In the genomic region with DNA sequence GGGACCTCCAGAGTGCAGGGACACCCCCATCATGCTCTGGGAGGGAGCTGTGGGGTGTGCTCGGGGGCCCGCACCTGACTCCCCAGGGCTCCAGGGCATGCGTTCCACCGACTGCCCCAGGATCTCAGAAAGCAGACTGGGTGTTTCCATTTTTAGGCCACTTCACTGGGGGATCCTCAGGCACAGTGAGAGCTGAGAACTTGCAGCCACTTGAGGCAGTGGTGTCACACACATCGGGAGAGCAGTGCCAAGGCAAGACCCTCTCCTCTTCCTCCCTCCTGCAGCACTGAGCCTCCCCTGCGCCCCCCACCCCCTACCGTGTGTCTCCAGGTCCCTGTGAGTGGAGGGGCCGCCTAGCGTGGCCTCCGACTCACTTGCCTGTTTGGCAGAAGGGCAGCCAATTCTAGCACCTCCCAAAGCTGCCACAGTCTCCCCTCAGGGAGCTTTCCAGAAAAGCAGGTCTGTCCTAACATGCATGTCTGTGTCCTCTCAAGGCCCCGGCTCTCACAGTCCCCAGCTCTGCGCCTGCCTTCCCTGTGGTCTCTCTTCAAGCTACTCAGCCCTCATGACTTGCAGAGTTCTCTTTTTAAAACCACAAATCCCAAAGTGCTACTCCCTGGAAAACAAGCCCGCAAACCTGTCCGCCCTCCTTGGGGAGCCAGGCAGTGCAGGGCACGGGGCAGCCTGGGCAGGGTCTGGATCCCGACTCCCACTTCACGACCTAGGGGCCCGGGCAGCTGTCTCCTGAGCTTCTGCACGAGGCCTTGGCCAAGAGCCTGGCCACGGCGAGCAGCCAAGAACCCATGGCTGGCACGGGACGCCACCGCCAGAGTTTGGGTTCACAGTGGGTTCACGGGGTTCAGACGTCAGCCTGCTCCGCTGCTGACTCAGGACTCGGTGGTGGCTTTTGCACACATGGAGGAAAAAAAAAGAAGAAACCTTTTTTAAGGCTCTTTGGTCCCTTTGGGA, we compare ENCODE assay signal across 8 cellular contexts.
DNase-seq lines count a peak whose midpoint lies in the region; ATAC-seq and TF ChIP-seq lines count a peak whose summit lies in the region.

No MANE protein-coding gene starts in this region.

- H3K4me3 ChIP-seq in heart left ventricle (peak overlapping the region in 4 of 12 donors; percentile 7 to 25 (median 12)), skeletal muscle cell (ENCODE audit: low read depth, low read length) (no peak overlapping the region)

- CTCF ChIA-PET in activated CD8-positive, alpha-beta T cell treated with anti-CD3 and anti-CD28 coated beads for 36 hours (lab: Charles Lee) = interaction anchor here (0.7 to 4.4 kb wide), 17 partner anchors 12 to 190 kb away, joined by 3 to 20 read pairs (median 5); no protein-coding TSS in a partner anchor
- CTCF ChIA-PET in activated CD8-positive, alpha-beta T cell treated with anti-CD3 and anti-CD28 coated beads, Interleukin-2, amount 10 ng/mL, durations not matched to agents 7 days and 5 days (lab: Charles Lee) = interaction anchor here (0.7 to 2.2 kb wide), 9 partner anchors 16 to 490 kb away, joined by 3 to 13 read pairs (median 4); a partner anchor contains a TSS
- CTCF ChIA-PET in activated B cell treated with CpG ODN at 0.5 μM for 24 hours (lab: Charles Lee) = interaction anchor here (1.0 to 2.6 kb wide), 7 partner anchors 14 to 361 kb away, joined by 3 to 17 read pairs (median 4); no protein-coding TSS in a partner anchor

- H3K27ac Mint-ChIP-seq in activated CD8-positive, alpha-beta T cell treated with anti-CD3 and anti-CD28 coated beads for 36 hours = no peak overlapping the region
- no peak overlapping the region for H3K27ac Mint-ChIP-seq in activated CD8-positive, alpha-beta T cell treated with anti-CD3 and anti-CD28 coated beads, Interleukin-2, amount 10 ng/mL, durations not matched to agents 7 days and 5 days
- no peak overlapping the region for H3K27ac Mint-ChIP-seq in activated B cell treated with CpG ODN at 0.5 μM for 24 hours

- DNase-seq in activated CD8-positive, alpha-beta T cell treated with anti-CD3 and anti-CD28 coated beads for 36 hours = peak; percentile 60
- DNase-seq in activated CD8-positive, alpha-beta T cell treated with anti-CD3 and anti-CD28 coated beads, Interleukin-2, amount 10 ng/mL, durations not matched to agents 7 days and 5 days = no peak
- DNase-seq in activated B cell treated with CpG ODN at 0.5 μM for 24 hours = no peak
- peak; percentile 74 to 87 (median 83) for DNase-seq in heart left ventricle
- peak; percentile 43 for DNase-seq in skeletal muscle cell (ENCODE audit: low read depth)
- no peak for DNase-seq in dedifferentiated amniotic fluid mesenchymal stem cell (ENCODE audit: extremely low spot score)
- no peak for DNase-seq in activated CD8-positive, alpha-beta memory T cell treated with anti-CD3 and anti-CD28 coated beads for 24 hours

- no peaks in the 10 kb centered on the region for H3K27me3 Mint-ChIP-seq in activated CD8-positive, alpha-beta T cell treated with anti-CD3 and anti-CD28 coated beads for 36 hours
- H3K27me3 Mint-ChIP-seq in activated CD8-positive, alpha-beta T cell treated with anti-CD3 and anti-CD28 coated beads, Interleukin-2, amount 10 ng/mL, durations not matched to agents 7 days and 5 days (ENCODE audit: low read depth) = no peaks in the 10 kb centered on the region
- no peaks in the 10 kb centered on the region for H3K27me3 Mint-ChIP-seq in activated B cell treated with CpG ODN at 0.5 μM for 24 hours

- POLR2A ChIA-PET in activated CD8-positive, alpha-beta T cell treated with anti-CD3 and anti-CD28 coated beads for 36 hours (lab: Charles Lee) = interaction anchor here (0.6 to 2.4 kb wide), 5 partner anchors 22 to 820 kb away, joined by 3 to 6 read pairs (median 4); a partner anchor contains a TSS
- POLR2A ChIA-PET in activated CD8-positive, alpha-beta T cell treated with anti-CD3 and anti-CD28 coated beads, Interleukin-2, amount 10 ng/mL, durations not matched to agents 7 days and 5 days (lab: Charles Lee) = interaction anchor here (0.7 kb wide), 1 partner anchor 44 kb away, joined by 5 read pairs; no protein-coding TSS in a partner anchor
- POLR2A ChIA-PET in activated B cell treated with CpG ODN at 0.5 μM for 24 hours (lab: Charles Lee) = interaction anchor here (0.5 to 1.1 kb wide), 4 partner anchors 18 to 82 kb away, joined by 3 to 5 read pairs (median 4); no protein-coding TSS in a partner anchor

- no peak overlapping the region for H3K4me3 Mint-ChIP-seq in activated CD8-positive, alpha-beta T cell treated with anti-CD3 and anti-CD28 coated beads for 36 hours
- no peak overlapping the region for H3K4me3 Mint-ChIP-seq in activated CD8-positive, alpha-beta T cell treated with anti-CD3 and anti-CD28 coated beads, Interleukin-2, amount 10 ng/mL, durations not matched to agents 7 days and 5 days
- no peak overlapping the region for H3K4me3 Mint-ChIP-seq in activated B cell treated with CpG ODN at 0.5 μM for 24 hours

- H3K9me3 Mint-ChIP-seq in activated CD8-positive, alpha-beta T cell treated with anti-CD3 and anti-CD28 coated beads for 36 hours = no peaks in the 10 kb centered on the region
- no peaks in the 10 kb centered on the region for H3K9me3 Mint-ChIP-seq in activated CD8-positive, alpha-beta T cell treated with anti-CD3 and anti-CD28 coated beads, Interleukin-2, amount 10 ng/mL, durations not matched to agents 7 days and 5 days (ENCODE audit: insufficient read depth)
- no peaks in the 10 kb centered on the region for H3K9me3 Mint-ChIP-seq in activated B cell treated with CpG ODN at 0.5 μM for 24 hours

- 40 to 57% (median 48%) methylated on average over 24 to 28 of the region's 28 CpGs for WGBS in heart left ventricle, 4 donors

- TF ChIP-seq POLR2A in heart left ventricle (IDR thresholded peaks at IDR 0.05) = no peak

- no peaks in the 10 kb centered on the region for H3K9me3 ChIP-seq in heart left ventricle

- H3K4me1 ChIP-seq in heart left ventricle = peaks cover 0 to 96% (median 84%) of the 10 kb centered on the region in 12 donors

- no peak for TF ChIP-seq CTCF in activated CD8-positive, alpha-beta T cell treated with anti-CD3 and anti-CD28 coated beads for 36 hours (IDR thresholded peaks at IDR 0.05)
- TF ChIP-seq CTCF in activated B cell treated with CpG ODN at 0.5 μM for 24 hours (IDR thresholded peaks at IDR 0.05) (no peak), heart left ventricle (IDR thresholded peaks at IDR 0.05) (peak in 7 of 12 donors; percentile 23 to 50 (median 29))

- peak overlapping the region; percentile 31 to 83 (median 74) for H3K27ac ChIP-seq in heart left ventricle

- peaks cover 0 to 7% (median 0%) of the 10 kb centered on the region in 9 donors for H3K36me3 ChIP-seq in heart left ventricle

- H3K36me3 Mint-ChIP-seq in activated CD8-positive, alpha-beta T cell treated with anti-CD3 and anti-CD28 coated beads for 36 hours (ENCODE audit: low read depth) = peaks cover 19% of the 10 kb centered on the region
- H3K36me3 Mint-ChIP-seq in activated CD8-positive, alpha-beta T cell treated with anti-CD3 and anti-CD28 coated beads, Interleukin-2, amount 10 ng/mL, durations not matched to agents 7 days and 5 days (ENCODE audit: low read depth) = peaks cover 25% of the 10 kb centered on the region
- H3K36me3 Mint-ChIP-seq in activated B cell treated with CpG ODN at 0.5 μM for 24 hours (ENCODE audit: low read depth) = peaks cover 31% of the 10 kb centered on the region

- H3K27me3 ChIP-seq in heart left ventricle = no peaks in the 10 kb centered on the region

- H3K4me1 Mint-ChIP-seq in activated CD8-positive, alpha-beta T cell treated with anti-CD3 and anti-CD28 coated beads for 36 hours (ENCODE audit: low read depth) = peaks cover 85% of the 10 kb centered on the region
- H3K4me1 Mint-ChIP-seq in activated CD8-positive, alpha-beta T cell treated with anti-CD3 and anti-CD28 coated beads, Interleukin-2, amount 10 ng/mL, durations not matched to agents 7 days and 5 days (ENCODE audit: low read depth) = peaks cover 88% of the 10 kb centered on the region
- H3K4me1 Mint-ChIP-seq in activated B cell treated with CpG ODN at 0.5 μM for 24 hours = peaks cover 89% of the 10 kb centered on the region

- intact Hi-C loops in activated CD8-positive, alpha-beta T cell treated with anti-CD3 and anti-CD28 coated beads for 36 hours (cut with micrococcal nuclease) = no loop called here
- intact Hi-C loops in activated B cell treated with CpG ODN at 0.5 μM for 24 hours (cut with micrococcal nuclease) = no loop called here
- intact Hi-C loops in heart left ventricle (cut with DNase I) = loop anchor here in 8 of 10 donors (5.0 to 10.0 kb wide), 4 partner anchors 35 to 172 kb away; a partner anchor contains a TSS

- peak; percentile 35 for ATAC-seq in activated CD8-positive, alpha-beta T cell treated with anti-CD3 and anti-CD28 coated beads for 36 hours
- no peak for ATAC-seq in activated CD8-positive, alpha-beta T cell treated with anti-CD3 and anti-CD28 coated beads, Interleukin-2, amount 10 ng/mL, durations not matched to agents 7 days and 5 days
- ATAC-seq in activated B cell treated with CpG ODN at 0.5 μM for 24 hours (ENCODE audit: low read depth) (peak; percentile 11), heart left ventricle (peak; percentile 62 to 81 (median 77)), HG02678 (IDR thresholded peaks at IDR 0.05; ENCODE audit: unreplicated experiment) (no peak)

Comparison
In these comparisons a context has a peak if more than half of its experiments do, and no peak if none do; other contexts are left out.
1. ATAC-seq: peak in activated CD8-positive, alpha-beta T cell treated with anti-CD3 and anti-CD28 coated beads for 36 hours (single experiment), activated B cell treated with CpG ODN at 0.5 μM for 24 hours (single experiment) and heart left ventricle (4 of 4); none in activated CD8-positive, alpha-beta T cell treated with anti-CD3 and anti-CD28 coated beads, Interleukin-2, amount 10 ng/mL, durations not matched to agents 7 days and 5 days (single experiment) and HG02678 (single experiment).
2. DNase-seq: peak in activated CD8-positive, alpha-beta T cell treated with anti-CD3 and anti-CD28 coated beads for 36 hours (single experiment), heart left ventricle (5 of 5) and skeletal muscle cell (single experiment); none in activated CD8-positive, alpha-beta T cell treated with anti-CD3 and anti-CD28 coated beads, Interleukin-2, amount 10 ng/mL, durations not matched to agents 7 days and 5 days (single experiment), activated B cell treated with CpG ODN at 0.5 μM for 24 hours (single experiment), dedifferentiated amniotic fluid mesenchymal stem cell (single experiment) and activated CD8-positive, alpha-beta memory T cell treated with anti-CD3 and anti-CD28 coated beads for 24 hours (single experiment).
3. CTCF ChIP-seq: peak in heart left ventricle (7 of 12); none in activated CD8-positive, alpha-beta T cell treated with anti-CD3 and anti-CD28 coated beads for 36 hours (single experiment) and activated B cell treated with CpG ODN at 0.5 μM for 24 hours (single experiment).
4. intact Hi-C loops: an anchor here in heart left ventricle (5.0 to 10.0 kb wide); none called in activated CD8-positive, alpha-beta T cell treated with anti-CD3 and anti-CD28 coated beads for 36 hours and activated B cell treated with CpG ODN at 0.5 μM for 24 hours.